In genomic region chr17:74493381-74493833, GRCh38 we compare ENCODE assay signal across 8 cellular contexts. TPM values are rescaled to one million over a fixed set of nuclear protein-coding genes. Genes with fewer than 3 reads are reported as not detected.
DNase-seq lines count a peak whose midpoint lies in the region; ATAC-seq lines count a peak whose summit lies in the region.

No MANE protein-coding gene starts in this region.

- POLR2A ChIA-PET in activated CD4-positive, alpha-beta memory T cell treated with anti-CD3 and anti-CD28 coated beads, Interleukin-2, amount 10 ng/mL, durations not matched to agents 7 days and 5 days (lab: Charles Lee) = no interaction called here

- H3K4me3 Mint-ChIP-seq in activated CD4-positive, alpha-beta memory T cell treated with anti-CD3 and anti-CD28 coated beads, Interleukin-2, amount 10 ng/mL, durations not matched to agents 7 days and 5 days = no peak overlapping the region
- H3K4me3 Mint-ChIP-seq in effector memory CD8-positive, alpha-beta T cell = no peak overlapping the region

- no peak overlapping the region for H3K27ac Mint-ChIP-seq in activated CD4-positive, alpha-beta memory T cell treated with anti-CD3 and anti-CD28 coated beads, Interleukin-2, amount 10 ng/mL, durations not matched to agents 7 days and 5 days
- peak overlapping the region in 1 of 2 donors; percentile 35 for H3K27ac Mint-ChIP-seq in effector memory CD8-positive, alpha-beta T cell

- H3K27me3 Mint-ChIP-seq in activated CD4-positive, alpha-beta memory T cell treated with anti-CD3 and anti-CD28 coated beads, Interleukin-2, amount 10 ng/mL, durations not matched to agents 7 days and 5 days = peaks cover 15% of the 10 kb centered on the region
- peaks cover 5 to 8% of the 10 kb centered on the region in 2 donors for H3K27me3 Mint-ChIP-seq in effector memory CD8-positive, alpha-beta T cell

- DNase-seq in CD1c-positive myeloid dendritic cell (ENCODE audit: extremely low spot score) = peak; percentile 85
- DNase-seq in HCEC 1CT = peak; percentile 26
- peak; percentile 28 for DNase-seq in NCI-H748 treated with DMSO at 0.1 percent for 48 hours (lab: John Stamatoyannopoulos, UW)
- DNase-seq in activated CD4-positive, alpha-beta memory T cell treated with anti-CD3 and anti-CD28 coated beads, Interleukin-2, amount 10 ng/mL, durations not matched to agents 7 days and 5 days = peak; percentile 75
- DNase-seq in effector memory CD8-positive, alpha-beta T cell = peak; percentile 64 to 79 (median 67)
- DNase-seq in lung microvascular endothelial cell (ENCODE audit: low read depth in 2 of 2) = peak; percentile 62 to 75
- peak; percentile 61 for DNase-seq in stimulated activated CD8-positive, alpha-beta memory T cell treated with anti-CD3 and anti-CD28 coated beads, Interleukin-15, amount 100 ng/mL, for 1 hour (ENCODE audit: low read depth)

- H3K9me3 Mint-ChIP-seq in activated CD4-positive, alpha-beta memory T cell treated with anti-CD3 and anti-CD28 coated beads, Interleukin-2, amount 10 ng/mL, durations not matched to agents 7 days and 5 days = peaks cover 3% of the 10 kb centered on the region
- no peaks in the 10 kb centered on the region for H3K9me3 Mint-ChIP-seq in effector memory CD8-positive, alpha-beta T cell

- CTCF ChIA-PET in activated CD4-positive, alpha-beta memory T cell treated with anti-CD3 and anti-CD28 coated beads, Interleukin-2, amount 10 ng/mL, durations not matched to agents 7 days and 5 days (lab: Charles Lee) = interaction anchor here (0.9 to 5.2 kb wide), 6 partner anchors 35 to 129 kb away, joined by 3 to 48 read pairs (median 12); partner anchors contain the start of gene GPR142

- ATAC-seq in effector memory CD8-positive, alpha-beta T cell (replicated peaks) = peak; percentile 85
- no peak for ATAC-seq in GM19351 (IDR thresholded peaks at IDR 0.05; ENCODE audit: unreplicated experiment)

- H3K36me3 Mint-ChIP-seq in activated CD4-positive, alpha-beta memory T cell treated with anti-CD3 and anti-CD28 coated beads, Interleukin-2, amount 10 ng/mL, durations not matched to agents 7 days and 5 days (ENCODE audit: low read depth) = peaks cover 14% of the 10 kb centered on the region
- peaks cover 7% of the 10 kb centered on the region for H3K36me3 Mint-ChIP-seq in effector memory CD8-positive, alpha-beta T cell (ENCODE audit: insufficient read depth)

- peaks cover 22% of the 10 kb centered on the region for H3K4me1 Mint-ChIP-seq in activated CD4-positive, alpha-beta memory T cell treated with anti-CD3 and anti-CD28 coated beads, Interleukin-2, amount 10 ng/mL, durations not matched to agents 7 days and 5 days
- peaks cover 27 to 29% of the 10 kb centered on the region in 2 donors for H3K4me1 Mint-ChIP-seq in effector memory CD8-positive, alpha-beta T cell (ENCODE audit: low read depth in 2 of 2)

RNA-seq across cellular contexts. Expression of gene CD300A, which starts 27.0 kb away (rescaled TPM):
- total RNA-seq in activated CD4-positive, alpha-beta memory T cell treated with anti-CD3 and anti-CD28 coated beads, Interleukin-2, amount 10 ng/mL, durations not matched to agents 7 days and 5 days = 10 to 100 TPM; 69.5 to 74.2 TPM
- total RNA-seq in lung microvascular endothelial cell = not detected in 2 replicates

RNA-seq across cellular contexts. Expression of gene CD300LB, which starts 37.9 kb away (rescaled TPM):
- not detected for total RNA-seq in activated CD4-positive, alpha-beta memory T cell treated with anti-CD3 and anti-CD28 coated beads, Interleukin-2, amount 10 ng/mL, durations not matched to agents 7 days and 5 days
- total RNA-seq in lung microvascular endothelial cell = not detected in 2 replicates

RNA-seq across cellular contexts. Expression of gene CD300C, which starts 52.5 kb away (rescaled TPM):
- total RNA-seq in activated CD4-positive, alpha-beta memory T cell treated with anti-CD3 and anti-CD28 coated beads, Interleukin-2, amount 10 ng/mL, durations not matched to agents 7 days and 5 days = 1 to 10 TPM; 3.9 to 4.1 TPM
- not detected in 2 replicates for total RNA-seq in lung microvascular endothelial cell

Comparison
In these comparisons a context has a peak if more than half of its experiments do, and no peak if none do; other contexts are left out.
1. DNase-seq: peak in every context shown above with its lines; median percentile 85 in CD1c-positive myeloid dendritic cell; 75 in activated CD4-positive, alpha-beta memory T cell treated with anti-CD3 and anti-CD28 coated beads, Interleukin-2, amount 10 ng/mL, durations not matched to agents 7 days and 5 days; 68 in lung microvascular endothelial cell; 67 in effector memory CD8-positive, alpha-beta T cell; 61 in stimulated activated CD8-positive, alpha-beta memory T cell treated with anti-CD3 and anti-CD28 coated beads, Interleukin-15, amount 100 ng/mL, for 1 hour; 28 in NCI-H748 treated with DMSO at 0.1 percent for 48 hours; 26 in HCEC 1CT.
2. RNA of gene CD300A, which starts 27.0 kb away (total RNA-seq): 69.5 to 74.2 TPM in activated CD4-positive, alpha-beta memory T cell treated with anti-CD3 and anti-CD28 coated beads, Interleukin-2, amount 10 ng/mL, durations not matched to agents 7 days and 5 days; not detected in lung microvascular endothelial cell; every median in the first group is over 10 times any median in the second.